ENCODE assay signal across 2 cellular contexts in the genomic region with DNA sequence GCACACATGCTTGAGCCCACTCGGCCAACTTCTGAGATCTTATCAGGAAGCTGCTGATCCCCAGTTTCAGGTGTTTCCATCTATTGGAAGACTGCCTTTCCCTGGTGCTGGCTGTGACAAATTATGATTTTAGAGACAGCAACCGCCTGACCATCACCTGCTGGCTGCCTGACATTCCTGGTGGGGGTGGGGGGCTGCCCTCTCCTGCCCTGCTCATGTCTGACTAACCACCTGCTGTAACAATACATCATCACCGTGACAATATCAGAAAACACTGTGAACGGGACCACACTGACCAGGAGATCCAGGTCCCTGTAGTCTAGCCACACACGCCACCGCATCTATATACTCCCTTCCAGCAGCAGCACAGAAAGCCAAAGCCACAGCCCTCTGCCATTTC.
TF ChIP-seq lines count a peak whose summit lies in the region.

No MANE protein-coding gene starts in this region.

TF ChIP-seq in GM23338, 12 proteins besides CTCF, POLR2A, EP300 and RAD21 (continued from another document):
- TF ChIP-seq, protein P1, sequence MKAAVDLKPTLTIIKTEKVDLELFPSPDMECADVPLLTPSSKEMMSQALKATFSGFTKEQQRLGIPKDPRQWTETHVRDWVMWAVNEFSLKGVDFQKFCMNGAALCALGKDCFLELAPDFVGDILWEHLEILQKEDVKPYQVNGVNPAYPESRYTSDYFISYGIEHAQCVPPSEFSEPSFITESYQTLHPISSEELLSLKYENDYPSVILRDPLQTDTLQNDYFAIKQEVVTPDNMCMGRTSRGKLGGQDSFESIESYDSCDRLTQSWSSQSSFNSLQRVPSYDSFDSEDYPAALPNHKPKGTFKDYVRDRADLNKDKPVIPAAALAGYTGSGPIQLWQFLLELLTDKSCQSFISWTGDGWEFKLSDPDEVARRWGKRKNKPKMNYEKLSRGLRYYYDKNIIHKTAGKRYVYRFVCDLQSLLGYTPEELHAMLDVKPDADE (IDR thresholded peaks at IDR 0.05), result no peak
- no peak for TF ChIP-seq NANOG (IDR thresholded peaks at IDR 0.05; ENCODE audit: borderline replicate concordance)
- no peak for TF ChIP-seq CREB1 (CRISPR knock-in tag; IDR thresholded peaks at IDR 0.05; ENCODE audit: low read depth)
- TF ChIP-seq, protein P2, sequence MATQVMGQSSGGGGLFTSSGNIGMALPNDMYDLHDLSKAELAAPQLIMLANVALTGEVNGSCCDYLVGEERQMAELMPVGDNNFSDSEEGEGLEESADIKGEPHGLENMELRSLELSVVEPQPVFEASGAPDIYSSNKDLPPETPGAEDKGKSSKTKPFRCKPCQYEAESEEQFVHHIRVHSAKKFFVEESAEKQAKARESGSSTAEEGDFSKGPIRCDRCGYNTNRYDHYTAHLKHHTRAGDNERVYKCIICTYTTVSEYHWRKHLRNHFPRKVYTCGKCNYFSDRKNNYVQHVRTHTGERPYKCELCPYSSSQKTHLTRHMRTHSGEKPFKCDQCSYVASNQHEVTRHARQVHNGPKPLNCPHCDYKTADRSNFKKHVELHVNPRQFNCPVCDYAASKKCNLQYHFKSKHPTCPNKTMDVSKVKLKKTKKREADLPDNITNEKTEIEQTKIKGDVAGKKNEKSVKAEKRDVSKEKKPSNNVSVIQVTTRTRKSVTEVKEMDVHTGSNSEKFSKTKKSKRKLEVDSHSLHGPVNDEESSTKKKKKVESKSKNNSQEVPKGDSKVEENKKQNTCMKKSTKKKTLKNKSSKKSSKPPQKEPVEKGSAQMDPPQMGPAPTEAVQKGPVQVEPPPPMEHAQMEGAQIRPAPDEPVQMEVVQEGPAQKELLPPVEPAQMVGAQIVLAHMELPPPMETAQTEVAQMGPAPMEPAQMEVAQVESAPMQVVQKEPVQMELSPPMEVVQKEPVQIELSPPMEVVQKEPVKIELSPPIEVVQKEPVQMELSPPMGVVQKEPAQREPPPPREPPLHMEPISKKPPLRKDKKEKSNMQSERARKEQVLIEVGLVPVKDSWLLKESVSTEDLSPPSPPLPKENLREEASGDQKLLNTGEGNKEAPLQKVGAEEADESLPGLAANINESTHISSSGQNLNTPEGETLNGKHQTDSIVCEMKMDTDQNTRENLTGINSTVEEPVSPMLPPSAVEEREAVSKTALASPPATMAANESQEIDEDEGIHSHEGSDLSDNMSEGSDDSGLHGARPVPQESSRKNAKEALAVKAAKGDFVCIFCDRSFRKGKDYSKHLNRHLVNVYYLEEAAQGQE (IDR thresholded peaks at IDR 0.05; ENCODE audit: unreplicated experiment), result no peak
- TF ChIP-seq EZH2phosphoT487 (IDR thresholded peaks at IDR 0.05; ENCODE audit: unreplicated experiment), result no peak
- TF ChIP-seq ZNF331 (CRISPR knock-in tag; IDR thresholded peaks at IDR 0.05; ENCODE audit: low read depth), result no peak
- TF ChIP-seq POLR2AphosphoS5 (IDR thresholded peaks at IDR 0.05; ENCODE audit: low read depth), result no peak
- TF ChIP-seq, protein P3, sequence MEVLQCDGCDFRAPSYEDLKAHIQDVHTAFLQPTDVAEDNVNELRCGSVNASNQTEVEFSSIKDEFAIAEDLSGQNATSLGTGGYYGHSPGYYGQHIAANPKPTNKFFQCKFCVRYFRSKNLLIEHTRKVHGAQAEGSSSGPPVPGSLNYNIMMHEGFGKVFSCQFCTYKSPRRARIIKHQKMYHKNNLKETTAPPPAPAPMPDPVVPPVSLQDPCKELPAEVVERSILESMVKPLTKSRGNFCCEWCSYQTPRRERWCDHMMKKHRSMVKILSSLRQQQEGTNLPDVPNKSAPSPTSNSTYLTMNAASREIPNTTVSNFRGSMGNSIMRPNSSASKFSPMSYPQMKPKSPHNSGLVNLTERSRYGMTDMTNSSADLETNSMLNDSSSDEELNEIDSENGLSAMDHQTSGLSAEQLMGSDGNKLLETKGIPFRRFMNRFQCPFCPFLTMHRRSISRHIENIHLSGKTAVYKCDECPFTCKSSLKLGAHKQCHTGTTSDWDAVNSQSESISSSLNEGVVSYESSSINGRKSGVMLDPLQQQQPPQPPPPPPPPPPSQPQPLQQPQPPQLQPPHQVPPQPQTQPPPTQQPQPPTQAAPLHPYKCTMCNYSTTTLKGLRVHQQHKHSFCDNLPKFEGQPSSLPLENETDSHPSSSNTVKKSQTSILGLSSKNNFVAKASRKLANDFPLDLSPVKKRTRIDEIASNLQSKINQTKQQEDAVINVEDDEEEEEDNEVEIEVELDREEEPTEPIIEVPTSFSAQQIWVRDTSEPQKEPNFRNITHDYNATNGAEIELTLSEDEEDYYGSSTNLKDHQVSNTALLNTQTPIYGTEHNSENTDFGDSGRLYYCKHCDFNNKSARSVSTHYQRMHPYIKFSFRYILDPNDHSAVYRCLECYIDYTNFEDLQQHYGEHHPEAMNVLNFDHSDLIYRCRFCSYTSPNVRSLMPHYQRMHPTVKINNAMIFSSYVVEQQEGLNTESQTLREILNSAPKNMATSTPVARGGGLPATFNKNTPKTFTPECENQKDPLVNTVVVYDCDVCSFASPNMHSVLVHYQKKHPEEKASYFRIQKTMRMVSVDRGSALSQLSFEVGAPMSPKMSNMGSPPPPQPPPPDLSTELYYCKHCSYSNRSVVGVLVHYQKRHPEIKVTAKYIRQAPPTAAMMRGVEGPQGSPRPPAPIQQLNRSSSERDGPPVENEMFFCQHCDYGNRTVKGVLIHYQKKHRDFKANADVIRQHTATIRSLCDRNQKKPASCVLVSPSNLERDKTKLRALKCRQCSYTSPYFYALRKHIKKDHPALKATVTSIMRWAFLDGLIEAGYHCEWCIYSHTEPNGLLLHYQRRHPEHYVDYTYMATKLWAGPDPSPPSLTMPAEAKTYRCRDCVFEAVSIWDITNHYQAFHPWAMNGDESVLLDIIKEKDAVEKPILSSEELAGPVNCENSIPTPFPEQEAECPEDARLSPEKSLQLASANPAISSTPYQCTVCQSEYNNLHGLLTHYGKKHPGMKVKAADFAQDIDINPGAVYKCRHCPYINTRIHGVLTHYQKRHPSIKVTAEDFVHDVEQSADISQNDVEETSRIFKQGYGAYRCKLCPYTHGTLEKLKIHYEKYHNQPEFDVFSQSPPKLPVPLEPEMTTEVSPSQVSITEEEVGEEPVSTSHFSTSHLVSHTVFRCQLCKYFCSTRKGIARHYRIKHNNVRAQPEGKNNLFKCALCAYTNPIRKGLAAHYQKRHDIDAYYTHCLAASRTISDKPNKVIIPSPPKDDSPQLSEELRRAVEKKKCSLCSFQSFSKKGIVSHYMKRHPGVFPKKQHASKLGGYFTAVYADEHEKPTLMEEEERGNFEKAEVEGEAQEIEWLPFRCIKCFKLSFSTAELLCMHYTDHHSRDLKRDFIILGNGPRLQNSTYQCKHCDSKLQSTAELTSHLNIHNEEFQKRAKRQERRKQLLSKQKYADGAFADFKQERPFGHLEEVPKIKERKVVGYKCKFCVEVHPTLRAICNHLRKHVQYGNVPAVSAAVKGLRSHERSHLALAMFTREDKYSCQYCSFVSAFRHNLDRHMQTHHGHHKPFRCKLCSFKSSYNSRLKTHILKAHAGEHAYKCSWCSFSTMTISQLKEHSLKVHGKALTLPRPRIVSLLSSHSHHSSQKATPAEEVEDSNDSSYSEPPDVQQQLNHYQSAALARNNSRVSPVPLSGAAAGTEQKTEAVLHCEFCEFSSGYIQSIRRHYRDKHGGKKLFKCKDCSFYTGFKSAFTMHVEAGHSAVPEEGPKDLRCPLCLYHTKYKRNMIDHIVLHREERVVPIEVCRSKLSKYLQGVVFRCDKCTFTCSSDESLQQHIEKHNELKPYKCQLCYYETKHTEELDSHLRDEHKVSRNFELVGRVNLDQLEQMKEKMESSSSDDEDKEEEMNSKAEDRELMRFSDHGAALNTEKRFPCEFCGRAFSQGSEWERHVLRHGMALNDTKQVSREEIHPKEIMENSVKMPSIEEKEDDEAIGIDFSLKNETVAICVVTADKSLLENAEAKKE (CRISPR knock-in tag; IDR thresholded peaks at IDR 0.05), result no peak
- no peak for TF ChIP-seq EZH2 (IDR thresholded peaks at IDR 0.05; ENCODE audit: low read depth, unreplicated experiment)

TF ChIP-seq in K562, 482 proteins besides CTCF, POLR2A, EP300 and RAD21:
- TF ChIP-seq, protein P4, sequence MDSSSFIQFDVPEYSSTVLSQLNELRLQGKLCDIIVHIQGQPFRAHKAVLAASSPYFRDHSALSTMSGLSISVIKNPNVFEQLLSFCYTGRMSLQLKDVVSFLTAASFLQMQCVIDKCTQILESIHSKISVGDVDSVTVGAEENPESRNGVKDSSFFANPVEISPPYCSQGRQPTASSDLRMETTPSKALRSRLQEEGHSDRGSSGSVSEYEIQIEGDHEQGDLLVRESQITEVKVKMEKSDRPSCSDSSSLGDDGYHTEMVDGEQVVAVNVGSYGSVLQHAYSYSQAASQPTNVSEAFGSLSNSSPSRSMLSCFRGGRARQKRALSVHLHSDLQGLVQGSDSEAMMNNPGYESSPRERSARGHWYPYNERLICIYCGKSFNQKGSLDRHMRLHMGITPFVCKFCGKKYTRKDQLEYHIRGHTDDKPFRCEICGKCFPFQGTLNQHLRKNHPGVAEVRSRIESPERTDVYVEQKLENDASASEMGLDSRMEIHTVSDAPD (CRISPR knock-in tag; IDR thresholded peaks at IDR 0.05), result no peak
- TF ChIP-seq RUNX1 (IDR thresholded peaks at IDR 0.05; ENCODE audit: low read depth) (no peak), CEBPG (CRISPR knock-in tag; IDR thresholded peaks at IDR 0.05) (no peak), CEBPG (tag; conservative IDR thresholded peaks at IDR 0.05 in 1 of 2, IDR thresholded peaks at IDR 0.05 in 1 of 2) (no peak), CEBPB (tag; IDR thresholded peaks at IDR 0.05) (no peak), KLF16 (IDR thresholded peaks at IDR 0.05) (no peak), FOXK2 (conservative IDR thresholded peaks at IDR 0.05 in 1 of 2, IDR thresholded peaks at IDR 0.05 in 1 of 2; ENCODE audit: low read depth in 2 of 2) (no peak), RFX1 (IDR thresholded peaks at IDR 0.05) (no peak), ATF7 (IDR thresholded peaks at IDR 0.05) (no peak), ZNF444 (CRISPR knock-in tag; IDR thresholded peaks at IDR 0.05) (no peak), HOXB6 (CRISPR knock-in tag; IDR thresholded peaks at IDR 0.05; ENCODE audit: borderline replicate concordance) (no peak), MAFK (IDR thresholded peaks at IDR 0.05; ENCODE audit: low read length) (no peak), HCFC1 (IDR thresholded peaks at IDR 0.05; ENCODE audit: low read depth, low read length) (no peak)
- TF ChIP-seq, protein P5, sequence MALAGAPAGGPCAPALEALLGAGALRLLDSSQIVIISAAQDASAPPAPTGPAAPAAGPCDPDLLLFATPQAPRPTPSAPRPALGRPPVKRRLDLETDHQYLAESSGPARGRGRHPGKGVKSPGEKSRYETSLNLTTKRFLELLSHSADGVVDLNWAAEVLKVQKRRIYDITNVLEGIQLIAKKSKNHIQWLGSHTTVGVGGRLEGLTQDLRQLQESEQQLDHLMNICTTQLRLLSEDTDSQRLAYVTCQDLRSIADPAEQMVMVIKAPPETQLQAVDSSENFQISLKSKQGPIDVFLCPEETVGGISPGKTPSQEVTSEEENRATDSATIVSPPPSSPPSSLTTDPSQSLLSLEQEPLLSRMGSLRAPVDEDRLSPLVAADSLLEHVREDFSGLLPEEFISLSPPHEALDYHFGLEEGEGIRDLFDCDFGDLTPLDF (CRISPR knock-in tag; IDR thresholded peaks at IDR 0.05), result no peak
